1 cellular context compared by ENCODE assay signal in genomic region chr15:90095521-90095959, GRCh38.
TF ChIP-seq lines count a peak whose summit lies in the region.

No MANE protein-coding gene starts in this region.

TF ChIP-seq in HepG2, 621 proteins besides CTCF, POLR2A, EP300 and RAD21 (continued from another document and continues in another):
- TF ChIP-seq ZHX2 (IDR thresholded peaks at IDR 0.05; ENCODE audit: low read depth) (no peak), ZHX2 (CRISPR knock-in tag; IDR thresholded peaks at IDR 0.05; ENCODE audit: borderline replicate concordance) (no peak), REST (IDR thresholded peaks at IDR 0.05; ENCODE audit: borderline replicate concordance in 1 of 2, low read depth in 1 of 2, low read length in 2 of 2) (no peak), MAFF (IDR thresholded peaks at IDR 0.05; ENCODE audit: low read depth, low read length) (peak; percentile 64), ARID5B (CRISPR knock-in tag; IDR thresholded peaks at IDR 0.05) (peak; percentile 83), THRA (CRISPR knock-in tag; IDR thresholded peaks at IDR 0.05; ENCODE audit: borderline replicate concordance) (peak; percentile 31; the same call in 1 of the 2 replicates), ZNF367 (CRISPR knock-in tag; IDR thresholded peaks at IDR 0.05; ENCODE audit: borderline replicate concordance) (no peak), ZBTB14 (CRISPR knock-in tag; IDR thresholded peaks at IDR 0.05) (no peak), SP140L (CRISPR knock-in tag; IDR thresholded peaks at IDR 0.05; ENCODE audit: borderline replicate concordance) (no peak), IRF2 (CRISPR knock-in tag; IDR thresholded peaks at IDR 0.05) (0 out of 2 replicates have a peak, but pooled peaks have one; percentile 19), JUN (CRISPR knock-in tag; IDR thresholded peaks at IDR 0.05) (no peak), NR2F1 (CRISPR knock-in tag; IDR thresholded peaks at IDR 0.05) (peak in 1 of 2 experiments; percentile 45; a peak in 1 of 4 replicates), FOXJ3 (CRISPR knock-in tag; IDR thresholded peaks at IDR 0.05; ENCODE audit: borderline replicate concordance) (no peak), FOXK1 (CRISPR knock-in tag; IDR thresholded peaks at IDR 0.05; ENCODE audit: borderline replicate concordance, low read depth) (0 out of 2 replicates have a peak, but pooled peaks have one; percentile 12), RCOR2 (CRISPR knock-in tag; IDR thresholded peaks at IDR 0.05) (0 out of 2 replicates have a peak, but pooled peaks have one; percentile 39), ZBTB46 (CRISPR knock-in tag; IDR thresholded peaks at IDR 0.05; ENCODE audit: borderline replicate concordance) (no peak), ZNF501 (CRISPR knock-in tag; IDR thresholded peaks at IDR 0.05) (no peak), NFIC (IDR thresholded peaks at IDR 0.05; ENCODE audit: low read length) (no peak), ZNF614 (CRISPR knock-in tag; IDR thresholded peaks at IDR 0.05; ENCODE audit: borderline replicate concordance) (peak; percentile 60; the same call in 1 of the 2 replicates), FOXA3 (CRISPR knock-in tag; IDR thresholded peaks at IDR 0.05) (peak; percentile 66), ZNF496 (CRISPR knock-in tag; IDR thresholded peaks at IDR 0.05; ENCODE audit: insufficient replicate concordance) (no peak), FOXP4 (CRISPR knock-in tag; IDR thresholded peaks at IDR 0.05) (peak; percentile 63; the same call in 1 of the 2 replicates), ZNF784 (CRISPR knock-in tag; IDR thresholded peaks at IDR 0.05; ENCODE audit: borderline replicate concordance) (no peak), SMAD3 (CRISPR knock-in tag; IDR thresholded peaks at IDR 0.05) (0 out of 2 replicates have a peak, but pooled peaks have one; percentile 26), NCOA2 (CRISPR knock-in tag; IDR thresholded peaks at IDR 0.05) (peak; percentile 54; the same call in 1 of the 2 replicates), SOX13 (IDR thresholded peaks at IDR 0.05) (no peak), SOX13 (CRISPR knock-in tag; conservative IDR thresholded peaks at IDR 0.05 in 1 of 2, IDR thresholded peaks at IDR 0.05 in 1 of 2) (peak in 1 of 2 experiments; percentile 55; a peak in 1 of 4 replicates), ZNF205 (CRISPR knock-in tag; IDR thresholded peaks at IDR 0.05) (0 out of 2 replicates have a peak, but pooled peaks have one; percentile 22), ELF4 (CRISPR knock-in tag; IDR thresholded peaks at IDR 0.05; ENCODE audit: borderline replicate concordance) (no peak), ZNF263 (CRISPR knock-in tag; IDR thresholded peaks at IDR 0.05) (no peak), ZNF740 (CRISPR knock-in tag; IDR thresholded peaks at IDR 0.05) (no peak), TCF12 (IDR thresholded peaks at IDR 0.05) (no peak), TCF12 (CRISPR knock-in tag; IDR thresholded peaks at IDR 0.05) (no peak), LCORL (IDR thresholded peaks at IDR 0.05) (no peak), LCORL (CRISPR knock-in tag; IDR thresholded peaks at IDR 0.05) (peak; percentile 48; the same call in 1 of the 2 replicates), ZNF598 (CRISPR knock-in tag; IDR thresholded peaks at IDR 0.05; ENCODE audit: borderline replicate concordance) (no peak), POLR2G (IDR thresholded peaks at IDR 0.05; ENCODE audit: low read depth, low read length) (no peak), MIXL1 (CRISPR knock-in tag; IDR thresholded peaks at IDR 0.05) (peak; percentile 70; the same call in 1 of the 2 replicates)
